15 cellular contexts compared by ENCODE assay signal in the genomic region with DNA sequence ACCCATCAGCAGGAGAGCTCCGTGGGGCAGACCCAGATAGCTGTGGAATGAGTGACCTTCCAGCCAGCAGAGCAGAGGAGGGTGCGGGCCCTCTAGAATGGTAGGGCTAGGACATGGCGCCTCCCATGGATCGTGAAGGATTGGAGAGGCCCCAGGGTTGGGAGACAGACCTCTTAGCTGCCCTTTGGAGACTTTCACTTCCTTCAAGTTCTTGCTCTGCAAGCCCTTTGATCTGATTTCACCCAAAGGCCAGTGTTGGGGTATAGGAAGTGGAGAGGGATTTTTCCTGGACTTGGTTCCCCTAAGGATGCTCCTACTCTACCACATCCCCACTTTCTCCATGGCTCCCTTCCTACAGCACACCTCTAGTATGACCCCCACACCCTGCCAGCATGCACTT. TPM values are rescaled to one million over a fixed set of nuclear protein-coding genes. Genes with fewer than 3 reads are reported as not detected.
A peak's percentile ranks its signal among the peaks of the same experiment; 100 is the strongest.
DNase-seq lines count a peak whose midpoint lies in the region; ATAC-seq, FAIRE-seq and TF ChIP-seq lines count a peak whose summit lies in the region.
"Had no signal": no experiment of that assay in that cellular context is flagged by ENCODE, and none has a peak within 500 bp of the region (broad histone marks: within the 10 kb centered on the region; RNA-seq: fewer than 3 reads in every experiment).

No MANE protein-coding gene starts in this region.

- H3K9me3 Mint-ChIP-seq in activated T-cell treated with anti-CD3 and anti-CD28 coated beads, Interleukin-2, amount 50 U/mL, for 24 hours: no peaks in the 10 kb centered on the region
- no peaks in the 10 kb centered on the region for H3K9me3 Mint-ChIP-seq in activated naive CD8-positive, alpha-beta T cell (ENCODE audit: low read depth)
- H3K9me3 Mint-ChIP-seq: WTC11 had no signal

- no peak overlapping the region for H3K4me2 ChIP-seq in osteoblast (ENCODE audit: insufficient read depth, low read length)

- H3K36me3 ChIP-seq in KOPT-K1 (ENCODE audit: insufficient read depth, low read length) (peaks cover 70% of the 10 kb centered on the region), osteoblast (ENCODE audit: insufficient read depth, low read length) (no peaks in the 10 kb centered on the region)
- H3K36me3 ChIP-seq: SJSA1, thoracic aorta had no signal

- no peaks in the 10 kb centered on the region for H3K79me2 ChIP-seq in osteoblast (ENCODE audit: insufficient read depth, low read length)

- no peaks in the 10 kb centered on the region for H4K20me1 ChIP-seq in osteoblast (ENCODE audit: insufficient read depth, low read length)

- H3K36me3 Mint-ChIP-seq in activated T-cell treated with anti-CD3 and anti-CD28 coated beads, Interleukin-2, amount 50 U/mL, for 24 hours (ENCODE audit: low read depth): peaks cover 71% of the 10 kb centered on the region
- H3K36me3 Mint-ChIP-seq in activated naive CD8-positive, alpha-beta T cell: peaks cover 8% of the 10 kb centered on the region
- H3K36me3 Mint-ChIP-seq: WTC11 had no signal

- no peak for DNase-seq in activated T-cell treated with anti-CD3 and anti-CD28 coated beads, Interleukin-2, amount 50 U/mL, for 24 hours
- DNase-seq in activated T-cell treated with anti-CD3 and anti-CD28 coated beads, Interleukin-2, amount 50 U/mL, for 1 hour: no peak
- DNase-seq in osteoblast (ENCODE audit: insufficient read length, low spot score, missing footprints): peak; percentile 55
- DNase-seq in frontal cortex (ENCODE audit: low spot score in 2 of 2): no peak
- DNase-seq: DMS79; NCI-H1105 treated with DMSO at 0.1 percent for 48 hours; stimulated activated CD4-positive, alpha-beta T cell treated with anti-CD3 and anti-CD28 coated beads, Interleukin-12 subunit alpha, Interleukin-12 subunit beta, amount 100 ng/mL, for 4 hours had no signal

- H3K9me3 ChIP-seq in KOPT-K1 (ENCODE audit: insufficient read depth, low read length, poor library complexity, severe bottlenecking) (no peaks in the 10 kb centered on the region), osteoblast (ENCODE audit: low read depth, low read length) (no peaks in the 10 kb centered on the region)
- H3K9me3 ChIP-seq: SJSA1, thoracic aorta had no signal

- no peak for TF ChIP-seq CTCF in osteoblast (IDR thresholded peaks at IDR 0.05; ENCODE audit: extremely low read depth, low read depth, low read length)

- peak overlapping the region; percentile 88 for H3K4me3 Mint-ChIP-seq in activated T-cell treated with anti-CD3 and anti-CD28 coated beads, Interleukin-2, amount 50 U/mL, for 24 hours
- peak overlapping the region; percentile 87 for H3K4me3 Mint-ChIP-seq in activated naive CD8-positive, alpha-beta T cell
- H3K4me3 Mint-ChIP-seq: WTC11 had no signal

- H3K27ac ChIP-seq in KOPT-K1 (ENCODE audit: low read depth, low read length, poor library complexity, severe bottlenecking) (peak overlapping the region; percentile 99), osteoblast (ENCODE audit: low read depth, low read length) (no peak overlapping the region)
- H3K27ac ChIP-seq: SJSA1, thoracic aorta had no signal

- no peak for FAIRE-seq in frontal cortex (lab: Jason Lieb, UNC)

- H3K27me3 Mint-ChIP-seq in activated T-cell treated with anti-CD3 and anti-CD28 coated beads, Interleukin-2, amount 50 U/mL, for 24 hours: no peaks in the 10 kb centered on the region
- H3K27me3 Mint-ChIP-seq in activated naive CD8-positive, alpha-beta T cell: no peaks in the 10 kb centered on the region

- peak overlapping the region; percentile 89 for H3K27ac Mint-ChIP-seq in activated T-cell treated with anti-CD3 and anti-CD28 coated beads, Interleukin-2, amount 50 U/mL, for 24 hours
- H3K27ac Mint-ChIP-seq in activated naive CD8-positive, alpha-beta T cell: peak overlapping the region; percentile 95
- H3K27ac Mint-ChIP-seq: WTC11 had no signal

- peaks cover 77% of the 10 kb centered on the region for H3K4me1 Mint-ChIP-seq in activated T-cell treated with anti-CD3 and anti-CD28 coated beads, Interleukin-2, amount 50 U/mL, for 24 hours (ENCODE audit: low read depth)
- H3K4me1 Mint-ChIP-seq in activated naive CD8-positive, alpha-beta T cell (ENCODE audit: low read depth): peaks cover 70% of the 10 kb centered on the region
- H3K4me1 Mint-ChIP-seq: WTC11 had no signal

- no peak overlapping the region for H3K4me3 ChIP-seq in osteoblast (ENCODE audit: insufficient read depth, low read length)
- H3K4me3 ChIP-seq: SJSA1, thoracic aorta had no signal

- H3K4me1 ChIP-seq in osteoblast (ENCODE audit: insufficient read depth, low read length): no peaks in the 10 kb centered on the region
- H3K4me1 ChIP-seq: SJSA1 had no signal

- ATAC-seq in HG02571 (IDR thresholded peaks at IDR 0.05; ENCODE audit: unreplicated experiment) (no peak), GM18520 (IDR thresholded peaks at IDR 0.05; ENCODE audit: unreplicated experiment) (no peak)
- ATAC-seq: WTC11 had no signal

- no peaks in the 10 kb centered on the region for H3K27me3 ChIP-seq in osteoblast (ENCODE audit: insufficient read depth, low read length)
- H3K27me3 ChIP-seq: SJSA1 had no signal

- no peak overlapping the region for H2AFZ ChIP-seq in osteoblast (ENCODE audit: low read length)

RNA-seq across cellular contexts. Expression of gene SASH3, which starts 3.0 kb away (rescaled TPM):
- total RNA-seq in osteoblast: not detected in 2 replicates
- 0.82 TPM for total RNA-seq in frontal cortex
- total RNA-seq: bronchial epithelial cell, SJSA1 had no signal

RNA-seq across cellular contexts. Expression of gene XPNPEP2, which starts 43.9 kb away (rescaled TPM):
- not detected in 2 replicates for total RNA-seq in osteoblast
- total RNA-seq in frontal cortex: under 0.01 TPM
- total RNA-seq: bronchial epithelial cell had no signal
